In genomic region chr19:47228168-47228936, GRCh38 we compare ENCODE assay signal across 8 cellular contexts. TPM values are rescaled to one million over a fixed set of nuclear protein-coding genes. Genes with fewer than 3 reads are reported as not detected.
A peak's percentile ranks its signal among the peaks of the same experiment; 100 is the strongest.
DNase-seq lines count a peak whose midpoint lies in the region; ATAC-seq, FAIRE-seq and TF ChIP-seq lines count a peak whose summit lies in the region.

No MANE protein-coding gene starts in this region.

- no peaks in the 10 kb centered on the region for H3K9me1 ChIP-seq in keratinocyte (ENCODE audit: control insufficient read depth, extremely low read depth, insufficient read depth, low read length)

- no peaks in the 10 kb centered on the region for H4K20me1 ChIP-seq in keratinocyte (ENCODE audit: control insufficient read depth, extremely low read depth, insufficient read depth, low read length)

- dilution Hi-C loops in keratinocyte (cut with MboI; ENCODE audit: extremely low pct_ligation_motif_present, low sequenced_read_pairs), result no loop called here

- H3K27ac Mint-ChIP-seq in stimulated activated naive CD8-positive, alpha-beta T cell treated with anti-CD3 and anti-CD28 coated beads, Interleukin-15, Interleukin-2, amounts not matched to agents 100 ng/mL and 50 ng/mL, for 24 hours, result no peak overlapping the region

- no peak overlapping the region for H2AFZ ChIP-seq in keratinocyte (ENCODE audit: control insufficient read depth, low read length)

- FAIRE-seq in A549 (lab: Jason Lieb, UNC) (no peak), keratinocyte (lab: Jason Lieb, UNC) (no peak)

- peaks cover 39% of the 10 kb centered on the region for H3K4me1 Mint-ChIP-seq in stimulated activated naive CD8-positive, alpha-beta T cell treated with anti-CD3 and anti-CD28 coated beads, Interleukin-15, Interleukin-2, amounts not matched to agents 100 ng/mL and 50 ng/mL, for 24 hours (ENCODE audit: low read depth)

- TF ChIP-seq RAD21 in A549 (conservative IDR thresholded peaks at IDR 0.05 in 1 of 2, IDR thresholded peaks at IDR 0.05 in 1 of 2), result no peak

- peaks cover 3% of the 10 kb centered on the region for H3K79me2 ChIP-seq in keratinocyte (ENCODE audit: control insufficient read depth, insufficient read depth, low read length)

- peaks cover 8% of the 10 kb centered on the region; the same call in 1 of the 2 replicates for H3K27me3 ChIP-seq in SJCRH30
- H3K27me3 ChIP-seq in keratinocyte (ENCODE audit: control insufficient read depth, extremely low read depth, insufficient read depth, low read length), result peaks cover 5% of the 10 kb centered on the region

- TF ChIP-seq POLR2A in A549 (IDR thresholded peaks at IDR 0.05; ENCODE audit: low read length), result no peak

- POLR2A ChIA-PET in A549 (lab: Yijun Ruan, JAX), result interaction anchor here (0.6 to 3.7 kb wide), 4 partner anchors 10 to 28 kb away, joined by 5 to 118 read pairs (median 36); partner anchors contain the start of gene CCDC9

- peaks cover 5% of the 10 kb centered on the region for H3K36me3 Mint-ChIP-seq in stimulated activated naive CD8-positive, alpha-beta T cell treated with anti-CD3 and anti-CD28 coated beads, Interleukin-15, Interleukin-2, amounts not matched to agents 100 ng/mL and 50 ng/mL, for 24 hours (ENCODE audit: low read depth)

- H3K4me3 ChIP-seq in A549 (peak overlapping the region; percentile 89), SJCRH30 (peak overlapping the region; percentile 60), astrocyte of the spinal cord (ENCODE audit: low read depth, low read length) (peak overlapping the region; percentile 98), keratinocyte (ENCODE audit: control insufficient read depth in 2 of 3, extremely low read depth in 1 of 3, insufficient read depth in 2 of 3, low read depth in 1 of 3, low read length in 3 of 3) (peak overlapping the region; percentile 31 to 71 (median 59))

- CTCF ChIA-PET in A549 (lab: Yijun Ruan, JAX), result interaction anchor here (0.6 to 24.7 kb wide), 7 partner anchors 15 to 479 kb away, joined by 3 to 893 read pairs (median 5); partner anchors contain the start of gene CCDC9

- H3K4me2 ChIP-seq in A549 (peak overlapping the region; percentile 99), keratinocyte (ENCODE audit: control insufficient read depth, extremely low read depth, insufficient read depth, low read depth, low read length) (peak overlapping the region; percentile 100)

- TF ChIP-seq CTCF in A549 (IDR thresholded peaks at IDR 0.05) (no peak), GM20000 (IDR thresholded peaks at IDR 0.05; ENCODE audit: extremely low read depth, missing control alignments) (no peak), astrocyte of the spinal cord (IDR thresholded peaks at IDR 0.05; ENCODE audit: low read depth, low read length) (no peak), keratinocyte (optimal IDR thresholded peaks at IDR 0.05 in 1 of 3, IDR thresholded peaks at IDR 0.05 in 1 of 3, conservative IDR thresholded peaks at IDR 0.05 in 1 of 3; ENCODE audit: extremely low read depth in 1 of 3, insufficient read depth in 2 of 3, low read length in 3 of 3) (no peak)

- 8% methylated on average over 19 of the region's 50 CpGs for WGBS in A549 (ENCODE audit: missing lambda C conversion rate)

- H3K27ac ChIP-seq in A549, result peak overlapping the region; percentile 97 to 98
- no peak overlapping the region for H3K27ac ChIP-seq in SJCRH30
- no peak overlapping the region for H3K27ac ChIP-seq in keratinocyte (ENCODE audit: control insufficient read depth, insufficient read depth, low read length)

- H3K36me3 ChIP-seq in SJCRH30 (no peaks in the 10 kb centered on the region), keratinocyte (ENCODE audit: control insufficient read depth in 2 of 2, extremely low read depth in 1 of 2, insufficient read depth in 2 of 2, low read length in 2 of 2) (no peaks in the 10 kb centered on the region)

- no peaks in the 10 kb centered on the region for H3K27me3 Mint-ChIP-seq in stimulated activated naive CD8-positive, alpha-beta T cell treated with anti-CD3 and anti-CD28 coated beads, Interleukin-15, Interleukin-2, amounts not matched to agents 100 ng/mL and 50 ng/mL, for 24 hours

- peak; percentile 71 to 85 for DNase-seq in A549 (ENCODE audit: low read depth in 1 of 2, low spot score in 1 of 2)
- DNase-seq in GM20000 (ENCODE audit: low spot score), result peak; percentile 72
- DNase-seq in SJCRH30, result peak; percentile 40 to 47
- DNase-seq in astrocyte of the spinal cord (ENCODE audit: low read depth, low spot score), result peak; percentile 29
- no peak for DNase-seq in keratinocyte (ENCODE audit: low read depth, low spot score)
- no peak for DNase-seq in NCI-H1694 (lab: John Stamatoyannopoulos, UW)

- H3K4me3 Mint-ChIP-seq in stimulated activated naive CD8-positive, alpha-beta T cell treated with anti-CD3 and anti-CD28 coated beads, Interleukin-15, Interleukin-2, amounts not matched to agents 100 ng/mL and 50 ng/mL, for 24 hours, result peak overlapping the region; percentile 79

- H3K9ac ChIP-seq in keratinocyte (ENCODE audit: control insufficient read depth, extremely low read depth, insufficient read depth, low read length), result peak overlapping the region; percentile 71

- in situ Hi-C loops in astrocyte of the spinal cord (cut with HindIII; ENCODE audit: low sequenced_read_pairs), result no loop called here

- H3K9me3 ChIP-seq in A549 (no peaks in the 10 kb centered on the region), SJCRH30 (replicated peaks) (no peaks in the 10 kb centered on the region), keratinocyte (ENCODE audit: control insufficient read depth, low read depth, low read length) (no peaks in the 10 kb centered on the region)

- peak; percentile 37 to 40 for ATAC-seq in A549
- ATAC-seq in HG02623 (IDR thresholded peaks at IDR 0.05; ENCODE audit: unreplicated experiment), result no peak

- peaks cover 54% of the 10 kb centered on the region for H3K4me1 ChIP-seq in A549
- H3K4me1 ChIP-seq in SJCRH30, result peaks cover 28% of the 10 kb centered on the region; the same call in 1 of the 2 replicates
- peaks cover 54% of the 10 kb centered on the region for H3K4me1 ChIP-seq in keratinocyte (ENCODE audit: control insufficient read depth, extremely low read depth, insufficient read depth, low read length)

- no peak for TF ChIP-seq EP300 in A549 (IDR thresholded peaks at IDR 0.05)

- H3K9me3 Mint-ChIP-seq in stimulated activated naive CD8-positive, alpha-beta T cell treated with anti-CD3 and anti-CD28 coated beads, Interleukin-15, Interleukin-2, amounts not matched to agents 100 ng/mL and 50 ng/mL, for 24 hours, result no peaks in the 10 kb centered on the region

TF ChIP-seq in A549, 52 proteins besides CTCF, POLR2A, EP300 and RAD21 (continues in another document):
- TF ChIP-seq FOSL2 (IDR thresholded peaks at IDR 0.05) (no peak), FOSL2 (CRISPR knock-in tag; IDR thresholded peaks at IDR 0.05) (peak; percentile 21; the same call in 1 of the 2 replicates), NFE2L2 (conservative IDR thresholded peaks at IDR 0.05; ENCODE audit: low read length) (no peak)

RNA-seq across cellular contexts. Expression of gene BBC3, which starts 2.6 kb away (rescaled TPM):
- 3.6 and 6.0 TPM in 2 replicates for polyA plus RNA-seq in A549 (2011; rRNA removed)
- 8.9 and 15.7 TPM in 2 replicates for polyA plus RNA-seq in A549 (2012; cell fraction: cytosol; rRNA removed)
- 21.8 and 21.9 TPM in 2 replicates for polyA plus RNA-seq in A549 (2012; cell fraction: nucleus; rRNA removed)
- 8.9 to 9.4 TPM (median 8.9 TPM) in 3 replicates for polyA plus RNA-seq in A549 (2017; fragmentation: RNase III; extraction: RNeasy Plus Mini Kit Qiagen cat#74134 plus additional on column Dnase treatment)
- polyA minus RNA-seq in A549 (2011; rRNA and poly(A)+ RNA removed), result 3.2 and 5.3 TPM in 2 replicates
- 1.7 and 2.3 TPM in 2 replicates for total RNA-seq in SJCRH30 (2014; rRNA removed; shearing (Covaris generic))
- 0.60 to 1.1 TPM (median 0.89 TPM) in 3 replicates for polyA plus RNA-seq in keratinocyte
- polyA plus RNA-seq in keratinocyte (2011; ENCODE audit: low read depth), result 3.1 TPM
- polyA plus RNA-seq in keratinocyte (2011; cell fraction: cytosol; rRNA removed), result 0.38 and 1.1 TPM in 2 replicates
- polyA plus RNA-seq in keratinocyte (2011; cell fraction: nucleus; rRNA removed), result 1.1 and 1.8 TPM in 2 replicates
- 1.6 and 5.3 TPM in 2 replicates for polyA plus RNA-seq in keratinocyte (2012; ENCODE audit: low replicate concordance)
- 0.23 to 1.1 TPM (median 0.67 TPM) in 3 replicates for polyA minus RNA-seq in keratinocyte
- 2.1 TPM for polyA minus RNA-seq in keratinocyte (2011; cell fraction: cytosol; rRNA and poly(A)+ RNA removed)
- 0.39 and 1.5 TPM in 2 replicates for polyA minus RNA-seq in keratinocyte (2011; cell fraction: nucleus; rRNA and poly(A)+ RNA removed)

RNA-seq across cellular contexts. Expression of gene CCDC9, which starts 28.0 kb away (rescaled TPM):
- polyA plus RNA-seq in A549 (2011; rRNA removed) (6.5 and 9.4 TPM in 2 replicates), A549 (2017; fragmentation: RNase III; extraction: RNeasy Plus Mini Kit Qiagen cat#74134 plus additional on column Dnase treatment) (22.2 to 25.7 TPM (median 24.6 TPM) in 3 replicates), keratinocyte (2.2 to 3.8 TPM (median 2.8 TPM) in 3 replicates)
- polyA plus RNA-seq in A549 (2012; cell fraction: cytosol; rRNA removed), result 8.2 and 9.1 TPM in 2 replicates
- polyA plus RNA-seq in A549 (2012; cell fraction: nucleus; rRNA removed), result 20.7 and 30.6 TPM in 2 replicates
- 1.7 and 6.1 TPM in 2 replicates for polyA minus RNA-seq in A549 (2011; rRNA and poly(A)+ RNA removed)
- 7.2 and 10.7 TPM in 2 replicates for total RNA-seq in SJCRH30 (2014; rRNA removed; shearing (Covaris generic))
- polyA plus RNA-seq in keratinocyte (2011; ENCODE audit: low read depth), result 9.6 TPM
- polyA plus RNA-seq in keratinocyte (2011; cell fraction: cytosol; rRNA removed), result 1.2 and 3.6 TPM in 2 replicates
- 7.6 and 10.5 TPM in 2 replicates for polyA plus RNA-seq in keratinocyte (2011; cell fraction: nucleus; rRNA removed)
- polyA plus RNA-seq in keratinocyte (2012; ENCODE audit: low replicate concordance), result 10.6 and 13.2 TPM in 2 replicates
- polyA minus RNA-seq in keratinocyte, result 0.70 to 1.9 TPM (median 1.1 TPM) in 3 replicates
- 1.9 TPM for polyA minus RNA-seq in keratinocyte (2011; cell fraction: cytosol; rRNA and poly(A)+ RNA removed)
- 1.9 and 3.7 TPM in 2 replicates for polyA minus RNA-seq in keratinocyte (2011; cell fraction: nucleus; rRNA and poly(A)+ RNA removed)

RNA-seq across cellular contexts. Expression of gene INAFM1, which starts 46.3 kb away (rescaled TPM):
- polyA plus RNA-seq in A549 (2011; rRNA removed), result 1.5 and 1.6 TPM in 2 replicates
- polyA plus RNA-seq in A549 (2012; cell fraction: cytosol; rRNA removed), result 4.2 and 5.9 TPM in 2 replicates
- 19.1 and 20.8 TPM in 2 replicates for polyA plus RNA-seq in A549 (2012; cell fraction: nucleus; rRNA removed)
- polyA plus RNA-seq in A549 (2017; fragmentation: RNase III; extraction: RNeasy Plus Mini Kit Qiagen cat#74134 plus additional on column Dnase treatment), result 4.6 to 5.7 TPM (median 5.5 TPM) in 3 replicates
- polyA minus RNA-seq in A549 (2011; rRNA and poly(A)+ RNA removed), result 0.21 and 2.1 TPM in 2 replicates
- 1.4 and 2.4 TPM in 2 replicates for total RNA-seq in SJCRH30 (2014; rRNA removed; shearing (Covaris generic))
- 0.35 to 0.68 TPM (median 0.50 TPM) in 3 replicates for polyA plus RNA-seq in keratinocyte
- 0.64 TPM for polyA plus RNA-seq in keratinocyte (2011; ENCODE audit: low read depth)
- 0.18 and 0.81 TPM in 2 replicates for polyA plus RNA-seq in keratinocyte (2011; cell fraction: cytosol; rRNA removed)
- 1.8 and 3.2 TPM in 2 replicates for polyA plus RNA-seq in keratinocyte (2011; cell fraction: nucleus; rRNA removed)
- 3.8 and 4.7 TPM in 2 replicates for polyA plus RNA-seq in keratinocyte (2012; ENCODE audit: low replicate concordance)
- polyA minus RNA-seq in keratinocyte, result 1.8 TPM in 1 of 3 replicates, not detected in the others
- polyA minus RNA-seq in keratinocyte (2011; cell fraction: cytosol; rRNA and poly(A)+ RNA removed), result not detected
- 2.0 TPM in 1 of 2 replicates, not detected in the other for polyA minus RNA-seq in keratinocyte (2011; cell fraction: nucleus; rRNA and poly(A)+ RNA removed)

Comparison
In these comparisons a context has a peak if more than half of its experiments do, and no peak if none do; other contexts are left out.
1. DNase-seq: peak in A549 (2 of 2), GM20000 (single experiment), SJCRH30 (2 of 2) and astrocyte of the spinal cord (single experiment); none in keratinocyte (single experiment) and NCI-H1694 (single experiment).
2. H3K27ac ChIP-seq: peak in A549 (2 of 2); none in SJCRH30 (single experiment) and keratinocyte (single experiment).
3. Peak in every context shown above with its lines, with median percentiles within 50 percentile points of each other: H3K4me3 ChIP-seq.